In the genomic region with DNA sequence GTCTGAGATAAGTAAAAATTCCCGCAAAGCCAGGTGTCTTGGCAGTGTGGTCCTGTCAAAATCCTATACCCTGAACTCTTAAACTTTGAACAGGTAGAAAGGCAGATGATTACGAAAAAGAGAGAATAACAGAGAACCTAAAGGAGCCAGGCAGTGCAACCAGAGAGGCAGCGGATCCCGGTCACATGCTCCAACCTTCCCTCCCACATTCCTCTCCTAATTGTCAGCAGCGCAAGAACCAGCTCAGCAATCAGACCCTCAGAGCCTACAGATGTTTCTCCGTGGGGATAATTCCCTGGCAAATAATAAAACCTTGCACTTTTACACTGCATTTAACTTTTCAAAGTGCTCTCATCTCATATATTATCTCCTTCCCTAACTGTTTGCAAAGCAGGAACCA, we compare ENCODE assay signal across 21 cellular contexts.
DNase-seq lines count a peak whose midpoint lies in the region; ATAC-seq, FAIRE-seq and TF ChIP-seq lines count a peak whose summit lies in the region.
"Had no signal": no experiment of that assay in that cellular context is flagged by ENCODE, and none has a peak within 500 bp of the region (broad histone marks: within the 10 kb centered on the region; RNA-seq: fewer than 3 reads in every experiment).

No MANE protein-coding gene starts in this region.

- H3K4ac ChIP-seq in IMR-90 (ENCODE audit: low read depth, low read length) = no peak overlapping the region

- H3K56ac ChIP-seq in IMR-90 (ENCODE audit: extremely low read depth, insufficient read depth, low read length) = no peak overlapping the region

- peak overlapping the region; percentile 55 for H3K4me3 Mint-ChIP-seq in Caco-2 (ENCODE audit: unreplicated experiment)
- H3K4me3 Mint-ChIP-seq: neural crest cell, T-cell had no signal

- no peaks in the 10 kb centered on the region; the same call in 1 of the 2 replicates for H3K9me1 ChIP-seq in IMR-90 (ENCODE audit: insufficient read depth, low read length)

- no peak overlapping the region for H3K4me3 ChIP-seq in Caco-2 (ENCODE audit: low read depth, low read length)
- H3K4me3 ChIP-seq in IMR-90 (ENCODE audit: insufficient read depth, low read depth, low read length) = no peak overlapping the region
- no peak overlapping the region for H3K4me3 ChIP-seq in epithelial cell of esophagus (ENCODE audit: low read length)
- H3K4me3 ChIP-seq: prostate gland, skin epidermis, uterus had no signal

- no peak overlapping the region for H3K23ac ChIP-seq in IMR-90 (ENCODE audit: low read depth, low read length)

- H2BK5ac ChIP-seq in IMR-90 (ENCODE audit: low read depth, low read length, poor library complexity, severe bottlenecking) = no peak overlapping the region

- H3K9me3 ChIP-seq in Caco-2 = no peaks in the 10 kb centered on the region
- H3K9me3 ChIP-seq in IMR-90 (ENCODE audit: control insufficient read depth, insufficient read depth, low read length) = no peaks in the 10 kb centered on the region
- H3K9me3 ChIP-seq: prostate gland, uterus had no signal

- H3K79me1 ChIP-seq in IMR-90 (ENCODE audit: low read depth in 1 of 2, low read length in 2 of 2) = peaks cover 0 to 3% of the 10 kb centered on the region in 2 experiments; a peak in 1 of 4 replicates

- no peak overlapping the region for H2BK20ac ChIP-seq in IMR-90 (ENCODE audit: low read depth, low read length)

- H3K27me3 Mint-ChIP-seq in Caco-2 (ENCODE audit: insufficient read depth, unreplicated experiment) = no peaks in the 10 kb centered on the region
- H3K27me3 Mint-ChIP-seq: T-cell had no signal

- no peak overlapping the region for H2AK9ac ChIP-seq in IMR-90 (replicated peaks; ENCODE audit: low read depth, low read length, poor library complexity)

- in situ Hi-C loops in IMR-90 (cut with MboI; ENCODE audit: low sequenced_read_pairs) = no loop called here

- CTCF ChIA-PET in Caco-2 (lab: Charles Lee) = interaction anchor here (0.8 to 1.2 kb wide), 2 partner anchors 71 to 126 kb away, joined by 3 read pairs; no protein-coding TSS in a partner anchor
- CTCF ChIA-PET in IMR-90 (lab: Yijun Ruan, JAX) = interaction anchor here (0.5 to 0.7 kb wide), 2 partner anchors 20 to 26 kb away, joined by 3 read pairs; no protein-coding TSS in a partner anchor

- no peak for FAIRE-seq in D721Med (lab: Jason Lieb, UNC)

- TF ChIP-seq RAD21 in IMR-90 (IDR thresholded peaks at IDR 0.05; ENCODE audit: low read length) = no peak

- 70% methylated on average over 4 of the region's 6 CpGs; no CpG with 5 or more reads in 1 of the 2 experiments for whole genome bisulfite sequencing in IMR-90 (ENCODE audit: extremely low coverage in 2 of 2, insufficient read length in 1 of 2), 2 experiments

- H4K5ac ChIP-seq in IMR-90 (ENCODE audit: low read depth, low read length) = no peak overlapping the region

- no peak overlapping the region for H2AK5ac ChIP-seq in IMR-90 (ENCODE audit: low read depth, low read length)

- H2BK120ac ChIP-seq in IMR-90 (ENCODE audit: low read depth, low read length) = no peak overlapping the region

- no peak overlapping the region for H3K18ac ChIP-seq in IMR-90 (ENCODE audit: low read depth, low read length)

- peak overlapping the region; percentile 65 for H3K27ac Mint-ChIP-seq in Caco-2 (ENCODE audit: unreplicated experiment)
- H3K27ac Mint-ChIP-seq: T-cell had no signal

- H2BK15ac ChIP-seq in IMR-90 (ENCODE audit: low read depth, low read length) = no peak overlapping the region

- no peak overlapping the region for H4K91ac ChIP-seq in IMR-90 (ENCODE audit: insufficient read depth, low read depth, low read length)

- peaks cover 21% of the 10 kb centered on the region for H3K4me1 Mint-ChIP-seq in Caco-2 (ENCODE audit: low read depth, unreplicated experiment)

- DNase-seq in Caco-2 (peak; percentile 73 to 74), IMR-90 (peak; percentile 41), epithelial cell of esophagus (ENCODE audit: low read depth) (peak; percentile 78), left kidney (ENCODE audit: low read depth, low spot score) (peak; percentile 48), COLO668 (lab: John Stamatoyannopoulos, UW; ENCODE audit: unreplicated experiment) (no peak), HT-29 (ENCODE audit: low spot score) (no peak), D721Med (ENCODE audit: insufficient read length, low spot score) (no peak)
- DNase-seq in activated CD8-positive, alpha-beta memory T cell treated with anti-CD3 and anti-CD28 coated beads for 24 hours = no peak
- DNase-seq: ACHN; activated T-cell treated with anti-CD3 and anti-CD28 coated beads for 4 hours; DMS53; hippocampal formation; KBM-7; left cardiac atrium; NCI-H187 treated with DMSO at 0.1 percent for 48 hours; stimulated activated CD4-positive, alpha-beta T cell treated with anti-CD3 and anti-CD28 coated beads, Interleukin-4, amount 100 ng/mL, for 1 hour; T-cell; uterus had no signal

- H2AFZ ChIP-seq in IMR-90 (replicated peaks; ENCODE audit: low read length, poor library complexity) = no peak overlapping the region

- peaks cover 21% of the 10 kb centered on the region for H3K4me1 ChIP-seq in Caco-2
- peaks cover 2% of the 10 kb centered on the region for H3K4me1 ChIP-seq in IMR-90 (ENCODE audit: control insufficient read depth, insufficient read depth, low read length)
- H3K4me1 ChIP-seq: prostate gland, uterus had no signal

- intact Hi-C loops in Caco-2 (cut with micrococcal nuclease; ENCODE audit: unreplicated experiment) = loop anchor here (1.0 kb wide), 2 partner anchors 81 to 125 kb away; partner anchors contain the start of gene EPHA4
- intact Hi-C loops in IMR-90 (cut with micrococcal nuclease) = no loop called here

- peak; percentile 56 for ATAC-seq in IMR-90 (ENCODE audit: low read depth)
- ATAC-seq: T-cell had no signal

- no peak for TF ChIP-seq CTCF in Caco-2 (IDR thresholded peaks at IDR 0.05; ENCODE audit: insufficient read depth in 1 of 2, low read depth in 1 of 2, low read length in 1 of 2, severe bottlenecking in 1 of 2, unreplicated experiment in 1 of 2)
- TF ChIP-seq CTCF in IMR-90 (conservative IDR thresholded peaks at IDR 0.05; ENCODE audit: low read depth, low read length) = no peak
- no peak for TF ChIP-seq CTCF in epithelial cell of esophagus (IDR thresholded peaks at IDR 0.05; ENCODE audit: insufficient read depth, low read depth, low read length, missing control alignments)
- no peak for TF ChIP-seq CTCF in D721Med (IDR thresholded peaks at IDR 0.05; ENCODE audit: insufficient read depth, missing control alignments)

- dilution Hi-C loops in IMR-90 (cut with HindIII; ENCODE audit: low sequenced_read_pairs, unreplicated experiment) = no loop called here

- H3K36me3 ChIP-seq in Caco-2 (ENCODE audit: control insufficient read depth, insufficient read depth, low read length) (no peaks in the 10 kb centered on the region; the same call in 1 of the 2 replicates), IMR-90 (ENCODE audit: control insufficient read depth, insufficient read depth, low read length) (peaks cover 10% of the 10 kb centered on the region)
- H3K36me3 ChIP-seq: prostate gland, uterus had no signal

- BruUV-seq in Caco-2 (replicated peaks; lab: Mats Ljungman, UMichigan) (no TSS peak), IMR-90 (replicated peaks; lab: Mats Ljungman, UMichigan) (no TSS peak)

- H3K36me3 Mint-ChIP-seq in Caco-2 (ENCODE audit: insufficient read depth, unreplicated experiment) = peaks cover 79% of the 10 kb centered on the region

- no peaks in the 10 kb centered on the region for H3K9me3 Mint-ChIP-seq in Caco-2 (ENCODE audit: unreplicated experiment)
- H3K9me3 Mint-ChIP-seq: neural crest cell, T-cell had no signal

- H4K20me1 ChIP-seq in IMR-90 (ENCODE audit: insufficient read depth, low read length) = no peaks in the 10 kb centered on the region

- H3K27me3 ChIP-seq in Caco-2 (replicated peaks; ENCODE audit: control insufficient read depth, insufficient read depth, low read length) = no peaks in the 10 kb centered on the region
- H3K27me3 ChIP-seq in IMR-90 (ENCODE audit: control insufficient read depth, insufficient read depth, low read length) = no peaks in the 10 kb centered on the region
- H3K27me3 ChIP-seq: uterus had no signal

- no peak overlapping the region for H4K8ac ChIP-seq in IMR-90 (ENCODE audit: low read depth in 2 of 2, low read length in 2 of 2)

- H3K9ac ChIP-seq in IMR-90 (ENCODE audit: low read depth, low read length) = no peak overlapping the region

- TF ChIP-seq POLR2A in IMR-90 (IDR thresholded peaks at IDR 0.05; ENCODE audit: low read depth, low read length) = no peak

- H3K27ac ChIP-seq in IMR-90 (ENCODE audit: insufficient read depth, low read length) = no peak overlapping the region
- H3K27ac ChIP-seq: prostate gland, skin epidermis, uterus had no signal

- H3K14ac ChIP-seq in IMR-90 (replicated peaks; ENCODE audit: low read depth, low read length) = no peak overlapping the region

- H3K4me2 ChIP-seq in IMR-90 (ENCODE audit: low read depth, low read length) = no peak overlapping the region

- POLR2A ChIA-PET in Caco-2 (lab: Charles Lee) (interaction anchor here (0.6 to 1.1 kb wide), 3 partner anchors 10 to 126 kb away, joined by 3 to 6 read pairs (median 3); no protein-coding TSS in a partner anchor), IMR-90 (lab: Charles Lee; ENCODE audit: unreplicated experiment) (no interaction called here)

TF ChIP-seq in IMR-90, 13 proteins besides CTCF, POLR2A, EP300 and RAD21:
- peak; percentile 44; the same call in 1 of the 2 replicates for TF ChIP-seq USF2 (IDR thresholded peaks at IDR 0.05; ENCODE audit: low read depth, low read length)
- TF ChIP-seq MAZ (IDR thresholded peaks at IDR 0.05; ENCODE audit: borderline replicate concordance, low read depth, low read length) = no peak
- no peak for TF ChIP-seq BHLHE40 (IDR thresholded peaks at IDR 0.05; ENCODE audit: low read depth, low read length)

Comparison
In these comparisons a context has a peak if more than half of its experiments do, and no peak if none do; other contexts are left out.
1. DNase-seq: peak in Caco-2 (2 of 2), IMR-90 (single experiment), epithelial cell of esophagus (single experiment) and left kidney (single experiment); none in COLO668 (single experiment), HT-29 (single experiment), D721Med (single experiment) and activated CD8-positive, alpha-beta memory T cell treated with anti-CD3 and anti-CD28 coated beads for 24 hours (single experiment).